Comparison of ENCODE assay signal across 1 cellular context in genomic region chr19:58058428-58058827, GRCh38.
TF ChIP-seq lines count a peak whose summit lies in the region.

No MANE protein-coding gene starts in this region.

TF ChIP-seq in H1, 55 proteins besides CTCF, POLR2A, EP300 and RAD21:
- TF ChIP-seq MAX (IDR thresholded peaks at IDR 0.05) (peak; percentile 29; the same call in 1 of the 2 replicates), SUZ12 (IDR thresholded peaks at IDR 0.05; ENCODE audit: low read length) (no peak), SRF (IDR thresholded peaks at IDR 0.05; ENCODE audit: low read depth, low read length) (peak; percentile 54; the same call in 1 of the 2 replicates)
- TF ChIP-seq, protein P1, sequence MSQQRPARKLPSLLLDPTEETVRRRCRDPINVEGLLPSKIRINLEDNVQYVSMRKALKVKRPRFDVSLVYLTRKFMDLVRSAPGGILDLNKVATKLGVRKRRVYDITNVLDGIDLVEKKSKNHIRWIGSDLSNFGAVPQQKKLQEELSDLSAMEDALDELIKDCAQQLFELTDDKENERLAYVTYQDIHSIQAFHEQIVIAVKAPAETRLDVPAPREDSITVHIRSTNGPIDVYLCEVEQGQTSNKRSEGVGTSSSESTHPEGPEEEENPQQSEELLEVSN (IDR thresholded peaks at IDR 0.05) = no peak; the same call in 1 of the 2 replicates
- TF ChIP-seq, protein P2, sequence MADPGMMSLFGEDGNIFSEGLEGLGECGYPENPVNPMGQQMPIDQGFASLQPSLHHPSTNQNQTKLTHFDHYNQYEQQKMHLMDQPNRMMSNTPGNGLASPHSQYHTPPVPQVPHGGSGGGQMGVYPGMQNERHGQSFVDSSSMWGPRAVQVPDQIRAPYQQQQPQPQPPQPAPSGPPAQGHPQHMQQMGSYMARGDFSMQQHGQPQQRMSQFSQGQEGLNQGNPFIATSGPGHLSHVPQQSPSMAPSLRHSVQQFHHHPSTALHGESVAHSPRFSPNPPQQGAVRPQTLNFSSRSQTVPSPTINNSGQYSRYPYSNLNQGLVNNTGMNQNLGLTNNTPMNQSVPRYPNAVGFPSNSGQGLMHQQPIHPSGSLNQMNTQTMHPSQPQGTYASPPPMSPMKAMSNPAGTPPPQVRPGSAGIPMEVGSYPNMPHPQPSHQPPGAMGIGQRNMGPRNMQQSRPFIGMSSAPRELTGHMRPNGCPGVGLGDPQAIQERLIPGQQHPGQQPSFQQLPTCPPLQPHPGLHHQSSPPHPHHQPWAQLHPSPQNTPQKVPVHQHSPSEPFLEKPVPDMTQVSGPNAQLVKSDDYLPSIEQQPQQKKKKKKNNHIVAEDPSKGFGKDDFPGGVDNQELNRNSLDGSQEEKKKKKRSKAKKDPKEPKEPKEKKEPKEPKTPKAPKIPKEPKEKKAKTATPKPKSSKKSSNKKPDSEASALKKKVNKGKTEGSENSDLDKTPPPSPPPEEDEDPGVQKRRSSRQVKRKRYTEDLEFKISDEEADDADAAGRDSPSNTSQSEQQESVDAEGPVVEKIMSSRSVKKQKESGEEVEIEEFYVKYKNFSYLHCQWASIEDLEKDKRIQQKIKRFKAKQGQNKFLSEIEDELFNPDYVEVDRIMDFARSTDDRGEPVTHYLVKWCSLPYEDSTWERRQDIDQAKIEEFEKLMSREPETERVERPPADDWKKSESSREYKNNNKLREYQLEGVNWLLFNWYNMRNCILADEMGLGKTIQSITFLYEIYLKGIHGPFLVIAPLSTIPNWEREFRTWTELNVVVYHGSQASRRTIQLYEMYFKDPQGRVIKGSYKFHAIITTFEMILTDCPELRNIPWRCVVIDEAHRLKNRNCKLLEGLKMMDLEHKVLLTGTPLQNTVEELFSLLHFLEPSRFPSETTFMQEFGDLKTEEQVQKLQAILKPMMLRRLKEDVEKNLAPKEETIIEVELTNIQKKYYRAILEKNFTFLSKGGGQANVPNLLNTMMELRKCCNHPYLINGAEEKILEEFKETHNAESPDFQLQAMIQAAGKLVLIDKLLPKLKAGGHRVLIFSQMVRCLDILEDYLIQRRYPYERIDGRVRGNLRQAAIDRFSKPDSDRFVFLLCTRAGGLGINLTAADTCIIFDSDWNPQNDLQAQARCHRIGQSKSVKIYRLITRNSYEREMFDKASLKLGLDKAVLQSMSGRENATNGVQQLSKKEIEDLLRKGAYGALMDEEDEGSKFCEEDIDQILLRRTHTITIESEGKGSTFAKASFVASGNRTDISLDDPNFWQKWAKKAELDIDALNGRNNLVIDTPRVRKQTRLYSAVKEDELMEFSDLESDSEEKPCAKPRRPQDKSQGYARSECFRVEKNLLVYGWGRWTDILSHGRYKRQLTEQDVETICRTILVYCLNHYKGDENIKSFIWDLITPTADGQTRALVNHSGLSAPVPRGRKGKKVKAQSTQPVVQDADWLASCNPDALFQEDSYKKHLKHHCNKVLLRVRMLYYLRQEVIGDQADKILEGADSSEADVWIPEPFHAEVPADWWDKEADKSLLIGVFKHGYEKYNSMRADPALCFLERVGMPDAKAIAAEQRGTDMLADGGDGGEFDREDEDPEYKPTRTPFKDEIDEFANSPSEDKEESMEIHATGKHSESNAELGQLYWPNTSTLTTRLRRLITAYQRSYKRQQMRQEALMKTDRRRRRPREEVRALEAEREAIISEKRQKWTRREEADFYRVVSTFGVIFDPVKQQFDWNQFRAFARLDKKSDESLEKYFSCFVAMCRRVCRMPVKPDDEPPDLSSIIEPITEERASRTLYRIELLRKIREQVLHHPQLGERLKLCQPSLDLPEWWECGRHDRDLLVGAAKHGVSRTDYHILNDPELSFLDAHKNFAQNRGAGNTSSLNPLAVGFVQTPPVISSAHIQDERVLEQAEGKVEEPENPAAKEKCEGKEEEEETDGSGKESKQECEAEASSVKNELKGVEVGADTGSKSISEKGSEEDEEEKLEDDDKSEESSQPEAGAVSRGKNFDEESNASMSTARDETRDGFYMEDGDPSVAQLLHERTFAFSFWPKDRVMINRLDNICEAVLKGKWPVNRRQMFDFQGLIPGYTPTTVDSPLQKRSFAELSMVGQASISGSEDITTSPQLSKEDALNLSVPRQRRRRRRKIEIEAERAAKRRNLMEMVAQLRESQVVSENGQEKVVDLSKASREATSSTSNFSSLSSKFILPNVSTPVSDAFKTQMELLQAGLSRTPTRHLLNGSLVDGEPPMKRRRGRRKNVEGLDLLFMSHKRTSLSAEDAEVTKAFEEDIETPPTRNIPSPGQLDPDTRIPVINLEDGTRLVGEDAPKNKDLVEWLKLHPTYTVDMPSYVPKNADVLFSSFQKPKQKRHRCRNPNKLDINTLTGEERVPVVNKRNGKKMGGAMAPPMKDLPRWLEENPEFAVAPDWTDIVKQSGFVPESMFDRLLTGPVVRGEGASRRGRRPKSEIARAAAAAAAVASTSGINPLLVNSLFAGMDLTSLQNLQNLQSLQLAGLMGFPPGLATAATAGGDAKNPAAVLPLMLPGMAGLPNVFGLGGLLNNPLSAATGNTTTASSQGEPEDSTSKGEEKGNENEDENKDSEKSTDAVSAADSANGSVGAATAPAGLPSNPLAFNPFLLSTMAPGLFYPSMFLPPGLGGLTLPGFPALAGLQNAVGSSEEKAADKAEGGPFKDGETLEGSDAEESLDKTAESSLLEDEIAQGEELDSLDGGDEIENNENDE (IDR thresholded peaks at IDR 0.05; ENCODE audit: insufficient replicate concordance, low read length) = no peak
